In genomic region chr3:172203522-172204258, GRCh38 we compare ENCODE assay signal across 9 cellular contexts.
DNase-seq lines count a peak whose midpoint lies in the region; ATAC-seq and TF ChIP-seq lines count a peak whose summit lies in the region.
"Had no signal": no experiment of that assay in that cellular context is flagged by ENCODE, and none has a peak within 500 bp of the region (broad histone marks: within the 10 kb centered on the region; RNA-seq: fewer than 3 reads in every experiment).

No MANE protein-coding gene starts in this region.

- no peaks in the 10 kb centered on the region for H3K27me3 ChIP-seq in ACC112 (ENCODE audit: insufficient read depth, low read length)

- H3K4me3 Mint-ChIP-seq in natural killer cell: no peak overlapping the region

- peaks cover 59% of the 10 kb centered on the region in 2 donors for H3K4me1 Mint-ChIP-seq in natural killer cell

- DNase-seq in NCI-H510A (lab: John Stamatoyannopoulos, UW) (peak; percentile 70), epidermal melanocyte (ENCODE audit: insufficient read length, low spot score) (peak; percentile 77), natural killer cell (no peak), iPS-NIHi7 (ENCODE audit: extremely low spot score) (no peak), RKO (ENCODE audit: low spot score) (no peak), DMS79 treated with DMSO at 0.1 percent for 48 hours (lab: John Stamatoyannopoulos, UW) (no peak)
- DNase-seq: Karpas-422 had no signal

- ATAC-seq in natural killer cell (no peak), GM18873 (IDR thresholded peaks at IDR 0.05; ENCODE audit: low FRiP score, unreplicated experiment) (no peak)

- H3K27me3 Mint-ChIP-seq in natural killer cell (ENCODE audit: low read depth in 2 of 2): no peaks in the 10 kb centered on the region

- intact Hi-C loops in natural killer cell (cut with micrococcal nuclease): no loop called here

- peaks cover 60% of the 10 kb centered on the region for H3K4me1 ChIP-seq in ACC112 (ENCODE audit: control insufficient read depth, insufficient read depth, low read length, unreplicated experiment)

- H3K27ac Mint-ChIP-seq in natural killer cell: peak overlapping the region; percentile 63 to 77

- H3K36me3 Mint-ChIP-seq in natural killer cell: peaks cover 7% of the 10 kb centered on the region

- H3K36me3 ChIP-seq in ACC112 (ENCODE audit: insufficient read depth, low read length): 0 out of 2 replicates have a peak, but pooled peaks cover 3% of the 10 kb centered on the region

- H3K27ac ChIP-seq in ACC112 (ENCODE audit: low read depth, low read length): peak overlapping the region; percentile 99

- no peak for TF ChIP-seq CTCF in natural killer cell (IDR thresholded peaks at IDR 0.05)

- H2AFZ ChIP-seq in ACC112 (ENCODE audit: low read length, unreplicated experiment): no peak overlapping the region

- H3K9me3 Mint-ChIP-seq in natural killer cell: peaks cover 3% of the 10 kb centered on the region in 2 donors

- peaks cover 76% of the 10 kb centered on the region for H3K79me2 ChIP-seq in ACC112 (ENCODE audit: control insufficient read depth, insufficient read depth, low read length, unreplicated experiment)

- H3K4me3 ChIP-seq in ACC112 (ENCODE audit: low read depth, low read length): peak overlapping the region; percentile 10; the same call in 1 of the 2 replicates

Comparison
In these comparisons a context has a peak if more than half of its experiments do, and no peak if none do; other contexts are left out.
1. DNase-seq: peak in NCI-H510A (single experiment) and epidermal melanocyte (single experiment); none in natural killer cell (single experiment), iPS-NIHi7 (single experiment), RKO (single experiment) and DMS79 treated with DMSO at 0.1 percent for 48 hours (single experiment).